In genomic region chr5:98742395-98743073, GRCh38 we compare ENCODE assay signal across 21 cellular contexts. TPM values are rescaled to one million over a fixed set of nuclear protein-coding genes. Genes with fewer than 3 reads are reported as not detected.
DNase-seq lines count a peak whose midpoint lies in the region; ATAC-seq and TF ChIP-seq lines count a peak whose summit lies in the region.
"Had no signal": no experiment of that assay in that cellular context is flagged by ENCODE, and none has a peak within 500 bp of the region (broad histone marks: within the 10 kb centered on the region; RNA-seq: fewer than 3 reads in every experiment).

No MANE protein-coding gene starts in this region.

- no peaks in the 10 kb centered on the region for H3K27me3 Mint-ChIP-seq in GM23338 (ENCODE audit: insufficient read depth, low read depth, poor library complexity)

- no peak overlapping the region for H3K27ac Mint-ChIP-seq in GM23338
- no peak overlapping the region for H3K27ac Mint-ChIP-seq in stimulated activated effector memory CD8-positive, alpha-beta T cell treated with anti-CD3 and anti-CD28 coated beads, Interleukin-12 subunit alpha, Interleukin-12 subunit beta, amount 100 ng/mL, for 72 hours
- H3K27ac Mint-ChIP-seq: B cell had no signal

- peak overlapping the region; percentile 29 for H3K23ac ChIP-seq in mesendoderm (ENCODE audit: low read length)

- peaks cover 17% of the 10 kb centered on the region for H3K4me1 Mint-ChIP-seq in GM23338
- no peaks in the 10 kb centered on the region for H3K4me1 Mint-ChIP-seq in stimulated activated effector memory CD8-positive, alpha-beta T cell treated with anti-CD3 and anti-CD28 coated beads, Interleukin-12 subunit alpha, Interleukin-12 subunit beta, amount 100 ng/mL, for 72 hours
- H3K4me1 Mint-ChIP-seq: B cell; CD8-positive, alpha-beta memory T cell had no signal

- H4K5ac ChIP-seq in mesendoderm (ENCODE audit: low read length) = no peak overlapping the region

- no peak overlapping the region for H2BK15ac ChIP-seq in mesendoderm (replicated peaks; ENCODE audit: low read depth)

- no peak overlapping the region for H3K4me3 Mint-ChIP-seq in GM23338
- H3K4me3 Mint-ChIP-seq in stimulated activated effector memory CD8-positive, alpha-beta T cell treated with anti-CD3 and anti-CD28 coated beads, Interleukin-12 subunit alpha, Interleukin-12 subunit beta, amount 100 ng/mL, for 72 hours = no peak overlapping the region
- H3K4me3 Mint-ChIP-seq: B cell; CD8-positive, alpha-beta memory T cell had no signal

- peak overlapping the region; percentile 54 for H2BK5ac ChIP-seq in mesendoderm (ENCODE audit: low read length)

- no CpG with 5 or more reads among the region's 5 CpGs for WGBS in mesendoderm (ENCODE audit: extremely low coverage, insufficient coverage, low lambda C conversion rate)
- WGBS in adrenal gland, 4 donors = 81 to 91% (median 86%) methylated on average over 4 to 5 of the region's 5 CpGs

- no peak for TF ChIP-seq POLR2A in adrenal gland (IDR thresholded peaks at IDR 0.05)

- H3K4ac ChIP-seq in mesendoderm (ENCODE audit: low read depth, low read length) = peak overlapping the region; percentile 42

- H3K27ac ChIP-seq in GM23338 (ENCODE audit: low read depth) (no peak overlapping the region), SJCRH30 (no peak overlapping the region), mesendoderm (ENCODE audit: low read depth, low read length) (no peak overlapping the region), adrenal gland (no peak overlapping the region)
- H3K27ac ChIP-seq: RWPE1, SJSA1 had no signal

- peak overlapping the region; percentile 28 for H3K18ac ChIP-seq in mesendoderm (ENCODE audit: low read length)

- peaks cover 18% of the 10 kb centered on the region; the same call in 2 of the 3 replicates for H3K9me3 Mint-ChIP-seq in GM23338
- no peaks in the 10 kb centered on the region for H3K9me3 Mint-ChIP-seq in stimulated activated effector memory CD8-positive, alpha-beta T cell treated with anti-CD3 and anti-CD28 coated beads, Interleukin-12 subunit alpha, Interleukin-12 subunit beta, amount 100 ng/mL, for 72 hours

- intact Hi-C loops in adrenal gland (cut with DNase I) (no loop called here), posterior cingulate gyrus (cut with DNase I) (no loop called here)

- peak; percentile 60; the same call in 2 of the 3 replicates for ATAC-seq in GM23338
- ATAC-seq in stimulated activated effector memory CD8-positive, alpha-beta T cell treated with anti-CD3 and anti-CD28 coated beads, Interleukin-12 subunit alpha, Interleukin-12 subunit beta, amount 100 ng/mL, for 72 hours = peak; percentile 50
- no peak for ATAC-seq in left lobe of liver
- ATAC-seq: PC-3 had no signal

- H2AFZ ChIP-seq in GM23338 = peak overlapping the region; percentile 50; the same call in 1 of the 2 replicates

- H3F3A ChIP-seq in GM23338 (replicated peaks; ENCODE audit: low read depth) = no peaks in the 10 kb centered on the region

- H3K9me3 ChIP-seq in SJCRH30 (replicated peaks) (peaks cover 9% of the 10 kb centered on the region), adrenal gland (replicated peaks in 1 of 3) (no peaks in the 10 kb centered on the region)
- H3K9me3 ChIP-seq: HAP-1, SJSA1 had no signal

- no peaks in the 10 kb centered on the region; the same call in none of the 3 replicates for H3K36me3 Mint-ChIP-seq in GM23338 (ENCODE audit: low read depth)
- no peaks in the 10 kb centered on the region for H3K36me3 Mint-ChIP-seq in stimulated activated effector memory CD8-positive, alpha-beta T cell treated with anti-CD3 and anti-CD28 coated beads, Interleukin-12 subunit alpha, Interleukin-12 subunit beta, amount 100 ng/mL, for 72 hours
- H3K36me3 Mint-ChIP-seq: CD8-positive, alpha-beta memory T cell had no signal

- H3K4me1 ChIP-seq in GM23338 (ENCODE audit: insufficient read depth) (peaks cover 16% of the 10 kb centered on the region), SJCRH30 (peaks cover 8% of the 10 kb centered on the region; the same call in 1 of the 2 replicates), mesendoderm (ENCODE audit: control insufficient read depth, low read depth, low read length) (peaks cover 8% of the 10 kb centered on the region), adrenal gland (replicated peaks in 1 of 2) (no peaks in the 10 kb centered on the region)
- H3K4me1 ChIP-seq: HAP-1, SJSA1 had no signal

- H3K79me1 ChIP-seq in mesendoderm (ENCODE audit: low read length) = peaks cover 3% of the 10 kb centered on the region

- H3K36me3 ChIP-seq in GM23338 (ENCODE audit: insufficient read depth) (no peaks in the 10 kb centered on the region), SJCRH30 (no peaks in the 10 kb centered on the region), mesendoderm (ENCODE audit: control insufficient read depth, insufficient read depth, low read length) (no peaks in the 10 kb centered on the region), adrenal gland (replicated peaks in 1 of 2) (no peaks in the 10 kb centered on the region)
- H3K36me3 ChIP-seq: HAP-1, MG63, SJSA1 had no signal

- H3K9ac ChIP-seq in mesendoderm (ENCODE audit: low read length) = peak overlapping the region; percentile 8

- H4K8ac ChIP-seq in mesendoderm (ENCODE audit: low read depth, low read length) = no peak overlapping the region

- H2AK5ac ChIP-seq in mesendoderm (ENCODE audit: low read length) = peak overlapping the region; percentile 87

- no peak overlapping the region for H3K4me3 ChIP-seq in GM23338
- no peak overlapping the region for H3K4me3 ChIP-seq in SJCRH30
- no peak overlapping the region for H3K4me3 ChIP-seq in mesendoderm (ENCODE audit: low read length)
- no peak overlapping the region for H3K4me3 ChIP-seq in adrenal gland
- H3K4me3 ChIP-seq: HAP-1, MG63, SJSA1 had no signal

- H2BK120ac ChIP-seq in mesendoderm (ENCODE audit: low read depth, low read length) = no peak overlapping the region

- no peaks in the 10 kb centered on the region for H3K9me2 ChIP-seq in GM23338 (ENCODE audit: insufficient read depth)

- no peak for TF ChIP-seq CTCF in GM23338 (conservative IDR thresholded peaks at IDR 0.05; ENCODE audit: low read depth in 2 of 2)
- TF ChIP-seq CTCF in adrenal gland (IDR thresholded peaks at IDR 0.05) = no peak

- DNase-seq in GM23338 (ENCODE audit: low spot score) = peak; percentile 47
- peak; percentile 65 to 68 for DNase-seq in SJCRH30
- DNase-seq in mesendoderm = peak; percentile 75
- DNase-seq in stimulated activated effector memory CD8-positive, alpha-beta T cell treated with anti-CD3 and anti-CD28 coated beads, Interleukin-12 subunit alpha, Interleukin-12 subunit beta, amount 100 ng/mL, for 72 hours (ENCODE audit: low spot score in 2 of 2) = no peak
- DNase-seq in adrenal gland = no peak
- no peak for DNase-seq in posterior cingulate gyrus
- DNase-seq in stimulated activated naive CD4-positive, alpha-beta T cell treated with Interleukin-2 at 50 U/mL for 16 hours (lab: John Stamatoyannopoulos, UW) = no peak
- DNase-seq in left lobe of liver (ENCODE audit: low spot score) = no peak
- DNase-seq: CD8-positive, alpha-beta memory T cell; GF-D8; MG63; NCI-H1092; NCI-H1694; NCI-H2107; NCI-H345; NCI-H526 treated with DMSO at 0.1 percent for 48 hours; PC-3 had no signal

- H3K27me3 ChIP-seq in GM23338 (ENCODE audit: insufficient read depth) = no peaks in the 10 kb centered on the region
- no peaks in the 10 kb centered on the region for H3K27me3 ChIP-seq in SJCRH30
- H3K27me3 ChIP-seq in mesendoderm (ENCODE audit: insufficient read depth, low read length, poor library complexity) = no peaks in the 10 kb centered on the region
- no peaks in the 10 kb centered on the region for H3K27me3 ChIP-seq in adrenal gland
- H3K27me3 ChIP-seq: MG63, SJSA1 had no signal

- no peaks in the 10 kb centered on the region for H3K79me2 ChIP-seq in GM23338 (replicated peaks; ENCODE audit: insufficient read depth)
- peaks cover 7% of the 10 kb centered on the region for H3K79me2 ChIP-seq in mesendoderm (ENCODE audit: control insufficient read depth, insufficient read depth, low read length)

- H4K20me1 ChIP-seq in GM23338 (replicated peaks; ENCODE audit: insufficient read depth) = no peaks in the 10 kb centered on the region

- H3K4me2 ChIP-seq in GM23338 (no peak overlapping the region), mesendoderm (ENCODE audit: low read length) (no peak overlapping the region)

- H3K56ac ChIP-seq in mesendoderm (ENCODE audit: low read length) = peak overlapping the region; percentile 53

RNA-seq across cellular contexts. Expression of gene RGMB, which starts 30.9 kb away (rescaled TPM):
- 34.1 and 34.3 TPM in 2 replicates for total RNA-seq in GM23338 (2014; rRNA removed; shearing (Covaris generic))
- polyA plus RNA-seq in GM23338 (2016; fragmentation: Nextera tagmentation; extraction: Ambion mirVana) = 20.5 and 21.7 TPM in 2 replicates
- 41.2 and 46.9 TPM in 2 replicates for total RNA-seq in SJCRH30 (2014; rRNA removed; shearing (Covaris generic))
- 27.9 TPM for polyA plus RNA-seq in mesendoderm (2013, experiment 1 of 2)
- 28.8 TPM for polyA plus RNA-seq in mesendoderm (2013, experiment 2 of 2)
- 10 to 100 TPM in 4 of 8 donors, 1 to 10 TPM in 4; 7.1 to 14.4 (median 10.6) TPM for total RNA-seq in adrenal gland
- 1 to 10 TPM; 1.0 to 8.0 (median 1.8) TPM for polyA plus RNA-seq in adrenal gland
- total RNA-seq in left lobe of liver = 6.0 TPM

Comparison
In these comparisons a context has a peak if more than half of its experiments do, and no peak if none do; other contexts are left out.
1. DNase-seq: peak in GM23338 (single experiment), SJCRH30 (2 of 2) and mesendoderm (single experiment); none in stimulated activated effector memory CD8-positive, alpha-beta T cell treated with anti-CD3 and anti-CD28 coated beads, Interleukin-12 subunit alpha, Interleukin-12 subunit beta, amount 100 ng/mL, for 72 hours (0 of 2), adrenal gland (0 of 7), posterior cingulate gyrus (0 of 10), stimulated activated naive CD4-positive, alpha-beta T cell treated with Interleukin-2 at 50 U/mL for 16 hours (single experiment) and left lobe of liver (single experiment).